8 cellular contexts compared by ENCODE assay signal in the genomic region with DNA sequence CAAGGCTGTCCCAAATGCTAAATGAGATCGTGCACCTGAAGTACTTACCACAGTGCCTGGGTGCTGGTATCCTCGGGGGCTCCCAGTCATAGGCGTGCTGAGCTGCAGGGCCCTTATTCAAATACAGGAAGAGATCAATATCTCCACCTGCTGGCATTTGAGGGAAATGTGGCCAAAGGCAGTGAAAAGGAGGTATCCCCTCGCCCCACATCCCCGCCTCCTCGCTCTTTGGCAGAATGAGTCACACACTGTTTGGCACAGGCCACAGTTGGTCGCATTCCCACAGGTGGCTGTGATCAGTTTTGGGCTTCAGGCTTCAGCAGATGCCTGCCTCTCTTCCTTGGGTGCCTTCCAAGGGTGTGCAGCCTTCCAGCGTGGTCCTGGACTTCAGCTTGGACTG. TPM values are rescaled to one million over a fixed set of nuclear protein-coding genes. Genes with fewer than 3 reads are reported as not detected.
DNase-seq lines count a peak whose midpoint lies in the region; ATAC-seq and TF ChIP-seq lines count a peak whose summit lies in the region.

No MANE protein-coding gene starts in this region.

- intact Hi-C loops in activated CD4-positive, alpha-beta memory T cell treated with anti-CD3 and anti-CD28 coated beads for 36 hours (cut with micrococcal nuclease): no loop called here

- H3K36me3 ChIP-seq in endodermal cell (ENCODE audit: control insufficient read depth, insufficient read depth, low read length) (no peaks in the 10 kb centered on the region), neural progenitor cell (no peaks in the 10 kb centered on the region)

- WGBS in endodermal cell (ENCODE audit: insufficient coverage in 1 of 2, insufficient read length in 1 of 2), 2 experiments: 44% methylated on average over 8 of the region's 8 CpGs; no CpG with 5 or more reads in 1 of the 2 experiments

- CTCF ChIA-PET in activated CD4-positive, alpha-beta memory T cell treated with anti-CD3 and anti-CD28 coated beads for 36 hours (lab: Charles Lee): interaction anchor here (0.9 to 1.5 kb wide), 4 partner anchors 9 to 22 kb away, joined by 3 to 8 read pairs (median 3); no protein-coding TSS in a partner anchor

- peaks cover 4% of the 10 kb centered on the region for H3K4me1 Mint-ChIP-seq in activated CD4-positive, alpha-beta memory T cell treated with anti-CD3 and anti-CD28 coated beads for 36 hours (ENCODE audit: low read depth)
- H3K4me1 Mint-ChIP-seq in endodermal cell (no peaks in the 10 kb centered on the region), neural progenitor cell (peaks cover 2% of the 10 kb centered on the region)

- H3K4me3 ChIP-seq in endodermal cell (ENCODE audit: low read length): no peak overlapping the region
- no peak overlapping the region for H3K4me3 ChIP-seq in neural progenitor cell

- H3K27me3 ChIP-seq in endodermal cell (ENCODE audit: control insufficient read depth, insufficient read depth, low read length, poor library complexity, severe bottlenecking) (no peaks in the 10 kb centered on the region), neural progenitor cell (no peaks in the 10 kb centered on the region)

- H3K27ac Mint-ChIP-seq in activated CD4-positive, alpha-beta memory T cell treated with anti-CD3 and anti-CD28 coated beads for 36 hours: no peak overlapping the region
- H3K27ac Mint-ChIP-seq in endodermal cell (no peak overlapping the region), neural progenitor cell (no peak overlapping the region)

- H3K9me3 Mint-ChIP-seq in activated CD4-positive, alpha-beta memory T cell treated with anti-CD3 and anti-CD28 coated beads for 36 hours: no peaks in the 10 kb centered on the region
- H3K9me3 Mint-ChIP-seq in endodermal cell (peaks cover 67% of the 10 kb centered on the region), neural progenitor cell (peaks cover 20% of the 10 kb centered on the region)

- H3K4me3 Mint-ChIP-seq in activated CD4-positive, alpha-beta memory T cell treated with anti-CD3 and anti-CD28 coated beads for 36 hours: no peak overlapping the region
- H3K4me3 Mint-ChIP-seq in endodermal cell (no peak overlapping the region), neural progenitor cell (no peak overlapping the region)

- no peaks in the 10 kb centered on the region for H3K4me1 ChIP-seq in endodermal cell (ENCODE audit: control insufficient read depth, insufficient read depth, low read length)
- H3K4me1 ChIP-seq in neural progenitor cell: no peaks in the 10 kb centered on the region

- H3K36me3 Mint-ChIP-seq in activated CD4-positive, alpha-beta memory T cell treated with anti-CD3 and anti-CD28 coated beads for 36 hours: no peaks in the 10 kb centered on the region
- H3K36me3 Mint-ChIP-seq in endodermal cell (ENCODE audit: low read depth): peaks cover 2% of the 10 kb centered on the region
- H3K36me3 Mint-ChIP-seq in neural progenitor cell: no peaks in the 10 kb centered on the region

- ATAC-seq in GM18511 (IDR thresholded peaks at IDR 0.05; ENCODE audit: unreplicated experiment): peak; percentile 87
- ATAC-seq in HG03196 (IDR thresholded peaks at IDR 0.05; ENCODE audit: unreplicated experiment): peak; percentile 82
- ATAC-seq in GM21423 (IDR thresholded peaks at IDR 0.05; ENCODE audit: unreplicated experiment): no peak

- H3K27me3 Mint-ChIP-seq in activated CD4-positive, alpha-beta memory T cell treated with anti-CD3 and anti-CD28 coated beads for 36 hours: no peaks in the 10 kb centered on the region
- no peaks in the 10 kb centered on the region for H3K27me3 Mint-ChIP-seq in endodermal cell (ENCODE audit: insufficient read depth)
- peaks cover 7% of the 10 kb centered on the region for H3K27me3 Mint-ChIP-seq in neural progenitor cell (ENCODE audit: insufficient read depth, low read depth)

- no peaks in the 10 kb centered on the region for H3K9me3 ChIP-seq in endodermal cell (ENCODE audit: control insufficient read depth, low read length)
- H3K9me3 ChIP-seq in neural progenitor cell (ENCODE audit: low read depth): no peaks in the 10 kb centered on the region

- H3F3A ChIP-seq in neural progenitor cell (ENCODE audit: low read depth): no peaks in the 10 kb centered on the region

- no peak overlapping the region for H2AFZ ChIP-seq in neural progenitor cell (replicated peaks)

- POLR2A ChIA-PET in activated CD4-positive, alpha-beta memory T cell treated with anti-CD3 and anti-CD28 coated beads for 36 hours (lab: Charles Lee): no interaction called here

- H3K27ac ChIP-seq in endodermal cell (ENCODE audit: low read depth, low read length): no peak overlapping the region
- no peak overlapping the region for H3K27ac ChIP-seq in neural progenitor cell

- no peaks in the 10 kb centered on the region for H3K79me2 ChIP-seq in neural progenitor cell (ENCODE audit: low read depth)

- H3K9ac ChIP-seq in endodermal cell (ENCODE audit: extremely low read depth, low read length, poor library complexity, severe bottlenecking) (no peak overlapping the region), neural progenitor cell (no peak overlapping the region)

- H4K20me1 ChIP-seq in neural progenitor cell (ENCODE audit: low read depth): no peaks in the 10 kb centered on the region

- no peak overlapping the region for H3K4me2 ChIP-seq in neural progenitor cell

- DNase-seq in AML-193 (lab: John Stamatoyannopoulos, UW) (peak; percentile 25 to 47), NCI-H460 (ENCODE audit: extremely low read depth, low read depth) (peak; percentile 64), endodermal cell (peak; percentile 87), neural progenitor cell (ENCODE audit: low spot score) (peak; percentile 59)
- peak; percentile 69 for DNase-seq in activated CD4-positive, alpha-beta memory T cell treated with anti-CD3 and anti-CD28 coated beads for 36 hours

- TF ChIP-seq CTCF in endodermal cell (conservative IDR thresholded peaks at IDR 0.05): peak; percentile 63
- peak; percentile 51 for TF ChIP-seq CTCF in neural progenitor cell (IDR thresholded peaks at IDR 0.05)

RNA-seq across cellular contexts. Expression of a gene that starts 28.4 kb away (rescaled TPM):
- total RNA-seq in NCI-H460 (2014; rRNA removed; shearing (Covaris generic)): 1.3 and 1.4 TPM in 2 replicates
- 0.88 and 2.2 TPM in 2 replicates for polyA plus RNA-seq in NCI-H460 (2014; cell fraction: nucleus; rRNA removed)
- 1 to 10 TPM in 1 of 2 experiments, under 1 TPM in 1; 0.82 to 1.4 TPM for total RNA-seq in activated CD4-positive, alpha-beta memory T cell treated with anti-CD3 and anti-CD28 coated beads for 36 hours
- total RNA-seq in endodermal cell (10 to 100 TPM; 13.5 to 20.7 TPM), neural progenitor cell (ENCODE audit: low replicate concordance) (14.0 and 14.8 TPM in 2 replicates)
- 10.1 TPM for polyA plus RNA-seq in endodermal cell (2013, experiment 1 of 2)
- polyA plus RNA-seq in endodermal cell (2013, experiment 2 of 2): 9.6 TPM

Comparison
In these comparisons a context has a peak if more than half of its experiments do, and no peak if none do; other contexts are left out.
1. DNase-seq: peak in every context shown above with its lines; median percentile 87 in endodermal cell; 69 in activated CD4-positive, alpha-beta memory T cell treated with anti-CD3 and anti-CD28 coated beads for 36 hours; 64 in NCI-H460; 59 in neural progenitor cell; 36 in AML-193.